In the genomic region with DNA sequence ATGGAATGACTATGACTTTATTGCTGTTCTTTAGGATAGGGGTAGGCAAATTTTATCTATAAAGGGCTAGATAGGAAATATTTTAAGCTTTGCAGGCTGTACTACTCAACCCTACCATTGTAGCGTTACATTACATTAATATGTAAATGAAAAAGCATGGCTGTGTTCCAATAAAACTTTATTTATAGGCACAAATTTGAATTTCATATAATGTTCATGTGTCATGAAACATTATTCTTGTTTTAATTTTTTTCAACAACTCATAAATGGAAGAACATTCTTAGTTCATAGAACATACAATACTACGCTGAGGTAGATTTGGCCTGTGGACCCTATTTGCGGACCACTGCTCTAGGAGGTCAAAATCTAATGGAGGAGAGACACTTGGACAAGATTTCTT, we compare ENCODE assay signal across 28 cellular contexts.
"Had no signal": no experiment of that assay in that cellular context is flagged by ENCODE, and none has a peak within 500 bp of the region (broad histone marks: within the 10 kb centered on the region; RNA-seq: fewer than 3 reads in every experiment).

No MANE protein-coding gene starts in this region.

- H3K4me3 Mint-ChIP-seq: natural killer cell; nephron; neural progenitor cell; stimulated activated memory B cell treated with anti-CD40 and anti-IgM and Interleukin-4, amounts not matched to agents 10 μg/mL and 1 μg/mL and 100 μg/mL, for 72 hours; stimulated activated naive CD8-positive, alpha-beta T cell treated with anti-CD3 and anti-CD28 coated beads, Interleukin-15, amount 100 ng/mL, for 72 hours; type B pancreatic cell had no signal

- H3K4me1 ChIP-seq: parathyroid adenoma, psoas muscle, right lobe of liver, sigmoid colon, suprapubic skin, testis, tibial artery, transverse colon, upper lobe of right lung, uterus had no signal

- H3K79me2 ChIP-seq: parathyroid adenoma had no signal

- H3K4me3 ChIP-seq: neural progenitor cell, ovary, psoas muscle, right lobe of liver, sigmoid colon, suprapubic skin, testis, tibial artery, transverse colon, upper lobe of right lung, uterus had no signal

- H3K27ac ChIP-seq: neural progenitor cell, ovary, parathyroid adenoma, psoas muscle, right lobe of liver, sigmoid colon, suprapubic skin, testis, tibial artery, transverse colon, upper lobe of right lung, uterus had no signal

- FAIRE-seq: small intestine had no signal

- H3K9me3 Mint-ChIP-seq: nephron; neural progenitor cell; stimulated activated memory B cell treated with anti-CD40 and anti-IgM and Interleukin-4, amounts not matched to agents 10 μg/mL and 1 μg/mL and 100 μg/mL, for 72 hours; type B pancreatic cell had no signal

- H3K27ac Mint-ChIP-seq: natural killer cell; nephron; neural progenitor cell; stimulated activated memory B cell treated with anti-CD40 and anti-IgM and Interleukin-4, amounts not matched to agents 10 μg/mL and 1 μg/mL and 100 μg/mL, for 72 hours; stimulated activated naive CD8-positive, alpha-beta T cell treated with anti-CD3 and anti-CD28 coated beads, Interleukin-15, amount 100 ng/mL, for 72 hours; type B pancreatic cell had no signal

- DNase-seq: natural killer cell; occipital lobe; ovary; psoas muscle; right cardiac atrium; right lobe of liver; sigmoid colon; small intestine; stimulated activated CD4-positive, alpha-beta T cell treated with anti-CD3 and anti-CD28 coated beads, Interleukin-1b, Interleukin-23, amount 100 ng/mL, for 48 hours; stimulated activated CD4-positive, alpha-beta T cell treated with anti-CD3 and anti-CD28 coated beads, Interleukin-4, amount 100 ng/mL, for 1 hour; stimulated activated CD4-positive, alpha-beta T cell treated with anti-CD3 and anti-CD28 coated beads, Interleukin-4, amount 100 ng/mL, for 4 hours; stimulated activated CD8-positive, alpha-beta memory T cell treated with anti-CD3 and anti-CD28 coated beads, Interleukin-4, amount 100 ng/mL, for 48 hours; stimulated activated naive CD4-positive, alpha-beta T cell; stimulated activated naive CD8-positive, alpha-beta T cell treated with anti-CD3 and anti-CD28 coated beads, Interleukin-15, amount 100 ng/mL, for 72 hours; stimulated activated naive CD8-positive, alpha-beta T cell treated with anti-CD3 and anti-CD28 coated beads, Interleukin-15, Interleukin-2, amounts not matched to agents 100 U/mL and 50 U/mL, for 24 hours; substantia nigra; testis; transverse colon; upper lobe of right lung; uterus had no signal

- H2AFZ ChIP-seq: neural progenitor cell, parathyroid adenoma had no signal

- H3K4me1 Mint-ChIP-seq: natural killer cell; stimulated activated memory B cell treated with anti-CD40 and anti-IgM and Interleukin-4, amounts not matched to agents 10 μg/mL and 1 μg/mL and 100 μg/mL, for 72 hours; stimulated activated naive CD8-positive, alpha-beta T cell treated with anti-CD3 and anti-CD28 coated beads, Interleukin-15, amount 100 ng/mL, for 72 hours had no signal

- ATAC-seq: natural killer cell; psoas muscle; right cardiac atrium; right lobe of liver; stimulated activated memory B cell treated with anti-CD40 and anti-IgM and Interleukin-4, amounts not matched to agents 10 μg/mL and 1 μg/mL and 100 μg/mL, for 72 hours; stimulated activated naive CD8-positive, alpha-beta T cell treated with anti-CD3 and anti-CD28 coated beads, Interleukin-15, amount 100 ng/mL, for 72 hours; stimulated activated naive CD8-positive, alpha-beta T cell treated with anti-CD3 and anti-CD28 coated beads, Interleukin-15, Interleukin-2, amounts not matched to agents 100 U/mL and 50 U/mL, for 24 hours; upper lobe of right lung had no signal

- H3K27me3 Mint-ChIP-seq: progenitor cell of endocrine pancreas; stimulated activated memory B cell treated with anti-CD40 and anti-IgM and Interleukin-4, amounts not matched to agents 10 μg/mL and 1 μg/mL and 100 μg/mL, for 72 hours; stimulated activated naive CD8-positive, alpha-beta T cell treated with anti-CD3 and anti-CD28 coated beads, Interleukin-15, amount 100 ng/mL, for 72 hours; type B pancreatic cell had no signal

- H3K36me3 Mint-ChIP-seq: natural killer cell; stimulated activated memory B cell treated with anti-CD40 and anti-IgM and Interleukin-4, amounts not matched to agents 10 μg/mL and 1 μg/mL and 100 μg/mL, for 72 hours had no signal

- H3K9me3 ChIP-seq: ovary, psoas muscle, right lobe of liver, sigmoid colon, suprapubic skin, testis, tibial artery, transverse colon, upper lobe of right lung, uterus had no signal

- H3K9ac ChIP-seq: neural progenitor cell, parathyroid adenoma had no signal

- H3K27me3 ChIP-seq: neural progenitor cell, ovary, right lobe of liver, sigmoid colon, suprapubic skin, testis, tibial artery, transverse colon, upper lobe of right lung, uterus had no signal

- H3K36me3 ChIP-seq: neural progenitor cell, ovary, right lobe of liver, sigmoid colon, suprapubic skin, tibial artery, transverse colon, upper lobe of right lung, uterus had no signal

- H3K4me2 ChIP-seq: neural progenitor cell had no signal
